ENCODE assay signal across 9 cellular contexts in genomic region chr2:190342601-190343000, GRCh38. TPM values are rescaled to one million over a fixed set of nuclear protein-coding genes. Genes with fewer than 3 reads are reported as not detected.
A peak's percentile ranks its signal among the peaks of the same experiment; 100 is the strongest.
DNase-seq lines count a peak whose midpoint lies in the region; TF ChIP-seq lines count a peak whose summit lies in the region.
"Had no signal": no experiment of that assay in that cellular context is flagged by ENCODE, and none has a peak within 500 bp of the region (broad histone marks: within the 10 kb centered on the region; RNA-seq: fewer than 3 reads in every experiment).

No MANE protein-coding gene starts in this region.

- no peaks in the 10 kb centered on the region for H3K9me3 Mint-ChIP-seq in T-helper 2 cell treated with Interferon-gamma antibody and Interleukin-4, amounts not matched to agents 5 μg/mL and 100 μg/mL, for 36 hours

- peak overlapping the region; percentile 7 to 60 for H2BK12ac ChIP-seq in mesenchymal stem cell (ENCODE audit: low read length in 2 of 2)

- TF ChIP-seq POLR2A in adrenal gland (IDR thresholded peaks at IDR 0.05) = no peak

- no peak overlapping the region for H4K91ac ChIP-seq in mesenchymal stem cell (ENCODE audit: low read length)

- no peak overlapping the region for H3K14ac ChIP-seq in mesenchymal stem cell (ENCODE audit: low read length in 2 of 2)

- no peak overlapping the region for H2BK15ac ChIP-seq in mesenchymal stem cell (ENCODE audit: low read depth, poor library complexity, severe bottlenecking)

- no peaks in the 10 kb centered on the region for H3K9me3 ChIP-seq in adrenal gland (replicated peaks in 1 of 3)
- no peaks in the 10 kb centered on the region for H3K9me3 ChIP-seq in mesenchymal stem cell (ENCODE audit: control insufficient read depth, low read length)
- H3K9me3 ChIP-seq in stomach smooth muscle (ENCODE audit: control insufficient read depth in 2 of 2, low read length in 2 of 2) = no peaks in the 10 kb centered on the region

- peaks cover 16% of the 10 kb centered on the region for H3K27me3 Mint-ChIP-seq in T-helper 2 cell treated with Interferon-gamma antibody and Interleukin-4, amounts not matched to agents 5 μg/mL and 100 μg/mL, for 36 hours (ENCODE audit: low read depth)

- H3K23ac ChIP-seq in mesenchymal stem cell (ENCODE audit: low read length in 2 of 2) = no peak overlapping the region

- H2AFZ ChIP-seq in mesenchymal stem cell (ENCODE audit: low read depth, low read length) = no peak overlapping the region

- CTCF ChIA-PET in HEK293T (lab: Yijun Ruan, JAX) = no interaction called here

- H3K27me3 ChIP-seq in adrenal gland = no peaks in the 10 kb centered on the region
- no peaks in the 10 kb centered on the region for H3K27me3 ChIP-seq in mesenchymal stem cell (ENCODE audit: control insufficient read depth in 1 of 2, insufficient read depth in 1 of 2, low read length in 2 of 2)
- no peaks in the 10 kb centered on the region for H3K27me3 ChIP-seq in stomach smooth muscle (ENCODE audit: control insufficient read depth in 1 of 2, insufficient read depth in 2 of 2, low read length in 2 of 2)

- H3K4me1 ChIP-seq in adrenal gland (replicated peaks in 1 of 2) = peaks cover 6 to 27% of the 10 kb centered on the region in 2 donors
- H3K4me1 ChIP-seq in mesenchymal stem cell (ENCODE audit: control insufficient read depth, insufficient read depth, low read depth, low read length) = peaks cover 1% of the 10 kb centered on the region
- peaks cover 10% of the 10 kb centered on the region for H3K4me1 ChIP-seq in stomach smooth muscle (ENCODE audit: control insufficient read depth, insufficient read depth, low read length)

- H3K4me3 ChIP-seq in adrenal gland = no peak overlapping the region
- H3K4me3 ChIP-seq in mesenchymal stem cell (ENCODE audit: insufficient read depth in 1 of 2, low read depth in 1 of 2, low read length in 2 of 2) = no peak overlapping the region
- peak overlapping the region in 1 of 2 donors; percentile 36 for H3K4me3 ChIP-seq in stomach smooth muscle (ENCODE audit: low read length in 2 of 2)

- intact Hi-C loops in adrenal gland (cut with DNase I) = no loop called here

- peak overlapping the region in 1 of 2 experiments; percentile 38 for H3K18ac ChIP-seq in mesenchymal stem cell (ENCODE audit: low read depth in 1 of 2, low read length in 2 of 2)

- 63 to 78% (median 72%) methylated on average over 5 of the region's 5 CpGs for WGBS in adrenal gland, 4 donors
- 73% methylated on average over 5 of the region's 5 CpGs for WGBS in mesenchymal stem cell

- no peak overlapping the region for H3K4me2 ChIP-seq in mesenchymal stem cell (ENCODE audit: low read length, poor library complexity, severe bottlenecking)

- no peak overlapping the region for H2BK120ac ChIP-seq in mesenchymal stem cell (ENCODE audit: low read depth, low read length)

- TF ChIP-seq CTCF in adrenal gland (IDR thresholded peaks at IDR 0.05) = no peak

- H3K36me3 Mint-ChIP-seq in T-helper 2 cell treated with Interferon-gamma antibody and Interleukin-4, amounts not matched to agents 5 μg/mL and 100 μg/mL, for 36 hours (ENCODE audit: low read depth) = no peaks in the 10 kb centered on the region

- no peak overlapping the region for H3K27ac Mint-ChIP-seq in T-helper 2 cell treated with Interferon-gamma antibody and Interleukin-4, amounts not matched to agents 5 μg/mL and 100 μg/mL, for 36 hours

- peaks cover 21% of the 10 kb centered on the region for H3K4me1 Mint-ChIP-seq in T-helper 2 cell treated with Interferon-gamma antibody and Interleukin-4, amounts not matched to agents 5 μg/mL and 100 μg/mL, for 36 hours (ENCODE audit: low read depth)

- POLR2A ChIA-PET in HEK293T (lab: Yijun Ruan, JAX) = interaction anchor here (1.2 kb wide), 1 partner anchor 9 kb away, joined by 3 read pairs; no protein-coding TSS in a partner anchor

- no peaks in the 10 kb centered on the region for H3K36me3 ChIP-seq in adrenal gland (replicated peaks in 1 of 2)
- H3K36me3 ChIP-seq in mesenchymal stem cell (ENCODE audit: control insufficient read depth in 1 of 2, insufficient read depth in 2 of 2, low read depth in 1 of 2, low read length in 2 of 2) = no peaks in the 10 kb centered on the region
- H3K36me3 ChIP-seq in stomach smooth muscle (ENCODE audit: control insufficient read depth in 2 of 2, insufficient read depth in 2 of 2, low read length in 2 of 2) = no peaks in the 10 kb centered on the region

- no peak overlapping the region for H3K4ac ChIP-seq in mesenchymal stem cell (ENCODE audit: low read depth in 1 of 2, low read length in 2 of 2)

- peak overlapping the region; percentile 84 for H3K4me3 Mint-ChIP-seq in T-helper 2 cell treated with Interferon-gamma antibody and Interleukin-4, amounts not matched to agents 5 μg/mL and 100 μg/mL, for 36 hours

- peak overlapping the region; percentile 48 for H4K8ac ChIP-seq in mesenchymal stem cell (ENCODE audit: low read length)

- H3K9ac ChIP-seq in mesenchymal stem cell (ENCODE audit: low read length) (no peak overlapping the region), stomach smooth muscle (ENCODE audit: low read length in 2 of 2) (no peak overlapping the region)

- no peak overlapping the region for H2AK5ac ChIP-seq in mesenchymal stem cell (ENCODE audit: low read length, severe bottlenecking)

- DNase-seq in T-helper 2 cell treated with Interferon-gamma antibody and Interleukin-4, amounts not matched to agents 5 μg/mL and 100 μg/mL, for 36 hours (ENCODE audit: low spot score) = no peak
- no peak for DNase-seq in T-helper 2 cell
- no peak for DNase-seq in adrenal gland
- DNase-seq in mesenchymal stem cell = no peak
- DNase-seq in HEK293T (ENCODE audit: extremely low spot score) = no peak
- no peak for DNase-seq in Ammon's horn (ENCODE audit: low spot score)
- no peak for DNase-seq in iPS-NIHi7 (ENCODE audit: extremely low spot score)
- DNase-seq: cortex of kidney had no signal

- H3K27ac ChIP-seq in adrenal gland (peak overlapping the region in 4 of 5 donors; percentile 93 to 99 (median 96)), mesenchymal stem cell (ENCODE audit: low read length, poor library complexity, severe bottlenecking) (no peak overlapping the region), stomach smooth muscle (ENCODE audit: low read length) (peak overlapping the region; percentile 78)

- no peak overlapping the region for H2BK5ac ChIP-seq in mesenchymal stem cell (ENCODE audit: low read depth, low read length, poor library complexity, severe bottlenecking)

- H3K79me1 ChIP-seq in mesenchymal stem cell (replicated peaks; ENCODE audit: low read length, poor library complexity, severe bottlenecking) = peaks cover 3% of the 10 kb centered on the region

TF ChIP-seq in HEK293T, 16 proteins besides CTCF, POLR2A, EP300 and RAD21:
- no peak for TF ChIP-seq L3MBTL2 (conservative IDR thresholded peaks at IDR 0.05)
- TF ChIP-seq FOXM1 (IDR thresholded peaks at IDR 0.05; ENCODE audit: borderline replicate concordance) = no peak
- TF ChIP-seq FOXA1 (IDR thresholded peaks at IDR 0.05) = no peak
- TF ChIP-seq ARNT (IDR thresholded peaks at IDR 0.05) = no peak
- TF ChIP-seq NFRKB (IDR thresholded peaks at IDR 0.05) = no peak
- TF ChIP-seq FOXK2 (IDR thresholded peaks at IDR 0.05) = no peak
- TF ChIP-seq SUZ12 (IDR thresholded peaks at IDR 0.05) = no peak
- no peak for TF ChIP-seq CTBP1 (IDR thresholded peaks at IDR 0.05; ENCODE audit: borderline replicate concordance)
- no peak for TF ChIP-seq PKNOX1 (IDR thresholded peaks at IDR 0.05)
- no peak for TF ChIP-seq SP1 (IDR thresholded peaks at IDR 0.05)
- TF ChIP-seq ZNF384 (IDR thresholded peaks at IDR 0.05) = no peak
- no peak for TF ChIP-seq BHLHE40 (IDR thresholded peaks at IDR 0.05; ENCODE audit: borderline replicate concordance)
- no peak for TF ChIP-seq HDGF (IDR thresholded peaks at IDR 0.05; ENCODE audit: borderline replicate concordance)
- TF ChIP-seq LEF1 (IDR thresholded peaks at IDR 0.05; ENCODE audit: borderline replicate concordance) = no peak
- no peak for TF ChIP-seq TARDBP (IDR thresholded peaks at IDR 0.05)
- TF ChIP-seq ELF4 (IDR thresholded peaks at IDR 0.05) = no peak

RNA-seq across cellular contexts. Expression of gene INPP1, which starts 0.8 kb away (rescaled TPM):
- 10 to 100 TPM; 18.8 to 65.0 (median 43.2) TPM for total RNA-seq in adrenal gland
- polyA plus RNA-seq in adrenal gland = 10 to 100 TPM; 62.0 to 74.1 (median 65.3) TPM
- polyA plus RNA-seq in mesenchymal stem cell (2013, experiment 1 of 2) = 19.5 TPM
- polyA plus RNA-seq in mesenchymal stem cell (2013, experiment 2 of 2) = 17.6 TPM

RNA-seq across cellular contexts. Expression of gene HIBCH, which starts 23.0 kb away (rescaled TPM):
- total RNA-seq in adrenal gland = 100 to 1,000 TPM in 2 of 8 donors, 10 to 100 TPM in 6; 35.1 to 174 (median 66.4) TPM
- 100 to 1,000 TPM in 1 of 3 donors, 10 to 100 TPM in 2; 18.2 to 116 (median 29.2) TPM for polyA plus RNA-seq in adrenal gland
- polyA plus RNA-seq in mesenchymal stem cell (2013, experiment 1 of 2) = 17.1 TPM
- 18.5 TPM for polyA plus RNA-seq in mesenchymal stem cell (2013, experiment 2 of 2)
